Comparison of ENCODE assay signal across 1 cellular context in genomic region chr6:44043479-44044153, GRCh38.
TF ChIP-seq lines count a peak whose summit lies in the region.

No MANE protein-coding gene starts in this region.

TF ChIP-seq in K562, 482 proteins besides CTCF, POLR2A, EP300 and RAD21 (continued from another document and continues in another):
- TF ChIP-seq ARID3B (CRISPR knock-in tag; IDR thresholded peaks at IDR 0.05; ENCODE audit: borderline replicate concordance) (peak; percentile 57; the same call in 1 of the 2 replicates), ZNF217 (CRISPR knock-in tag; IDR thresholded peaks at IDR 0.05) (no peak), RBM39 (optimal IDR thresholded peaks at IDR 0.05; ENCODE audit: low read depth, low read length) (no peak), JUNB (CRISPR knock-in tag; conservative IDR thresholded peaks at IDR 0.05) (no peak), KAT2B (IDR thresholded peaks at IDR 0.05; ENCODE audit: low read depth, low read length) (no peak), PRMT5 (CRISPR knock-in tag; IDR thresholded peaks at IDR 0.05) (no peak), ARID2 (IDR thresholded peaks at IDR 0.05) (no peak), PTTG1 (tag; IDR thresholded peaks at IDR 0.05; ENCODE audit: low read depth) (no peak), ZNF592 (IDR thresholded peaks at IDR 0.05) (peak; percentile 95), ZBTB17 (CRISPR knock-in tag; IDR thresholded peaks at IDR 0.05) (no peak), ZFP36 (IDR thresholded peaks at IDR 0.05; ENCODE audit: low read depth, low read length, partially characterized antibody) (peak; percentile 28), XRCC3 (IDR thresholded peaks at IDR 0.05) (no peak), XRCC5 (IDR thresholded peaks at IDR 0.05; ENCODE audit: low read depth, low read length) (no peak), RBBP5 (IDR thresholded peaks at IDR 0.05; ENCODE audit: borderline replicate concordance, insufficient read depth, low read length, poor library complexity, severe bottlenecking) (no peak), SRSF9 (IDR thresholded peaks at IDR 0.05; ENCODE audit: borderline replicate concordance, low read depth, low read length) (no peak), RCOR1 (IDR thresholded peaks at IDR 0.05; ENCODE audit: borderline replicate concordance in 1 of 2, low read depth in 2 of 2, low read length in 2 of 2) (peak in 1 of 2 experiments; percentile 87; a peak in 2 of 4 replicates), POLR2AphosphoS2 (IDR thresholded peaks at IDR 0.05; ENCODE audit: low read length) (no peak), MTF1 (CRISPR knock-in tag; IDR thresholded peaks at IDR 0.05; ENCODE audit: borderline replicate concordance) (no peak), MTA3 (IDR thresholded peaks at IDR 0.05; ENCODE audit: borderline replicate concordance) (peak; percentile 70; the same call in 1 of the 2 replicates), TGIF2 (CRISPR knock-in tag; IDR thresholded peaks at IDR 0.05) (no peak), RBM14 (IDR thresholded peaks at IDR 0.05; ENCODE audit: borderline replicate concordance, insufficient read depth, low read depth, low read length) (no peak), SMARCA4 (IDR thresholded peaks at IDR 0.05) (no peak), ZBTB33 (CRISPR knock-in tag; IDR thresholded peaks at IDR 0.05) (no peak), SRSF3 (IDR thresholded peaks at IDR 0.05; ENCODE audit: insufficient read depth, low read length) (no peak), ZKSCAN8 (CRISPR knock-in tag; IDR thresholded peaks at IDR 0.05) (peak; percentile 78; the same call in 1 of the 2 replicates), JUND (IDR thresholded peaks at IDR 0.05; ENCODE audit: borderline replicate concordance, low read depth, low read length) (peak; percentile 87), JUND (tag; IDR thresholded peaks at IDR 0.05; ENCODE audit: borderline replicate concordance, low read depth, low read length) (peak; percentile 85; the same call in 2 of the 3 replicates), NR3C1 (CRISPR knock-in tag; IDR thresholded peaks at IDR 0.05) (no peak), POLR3A (IDR thresholded peaks at IDR 0.05; ENCODE audit: borderline replicate concordance, extremely low read depth, insufficient read depth, insufficient read length) (no peak), HNRNPLL (IDR thresholded peaks at IDR 0.05; ENCODE audit: low read depth, low read length, poor library complexity, severe bottlenecking) (no peak), ZNF518B (CRISPR knock-in tag; IDR thresholded peaks at IDR 0.05) (no peak), NEUROD1 (IDR thresholded peaks at IDR 0.05; ENCODE audit: borderline replicate concordance, low read depth, low read length, partially characterized antibody) (peak; percentile 75), AFF1 (IDR thresholded peaks at IDR 0.05; ENCODE audit: low read depth in 1 of 2, partially characterized antibody in 2 of 2) (peak in 1 of 2 experiments; percentile 41)
- TF ChIP-seq, protein P1, sequence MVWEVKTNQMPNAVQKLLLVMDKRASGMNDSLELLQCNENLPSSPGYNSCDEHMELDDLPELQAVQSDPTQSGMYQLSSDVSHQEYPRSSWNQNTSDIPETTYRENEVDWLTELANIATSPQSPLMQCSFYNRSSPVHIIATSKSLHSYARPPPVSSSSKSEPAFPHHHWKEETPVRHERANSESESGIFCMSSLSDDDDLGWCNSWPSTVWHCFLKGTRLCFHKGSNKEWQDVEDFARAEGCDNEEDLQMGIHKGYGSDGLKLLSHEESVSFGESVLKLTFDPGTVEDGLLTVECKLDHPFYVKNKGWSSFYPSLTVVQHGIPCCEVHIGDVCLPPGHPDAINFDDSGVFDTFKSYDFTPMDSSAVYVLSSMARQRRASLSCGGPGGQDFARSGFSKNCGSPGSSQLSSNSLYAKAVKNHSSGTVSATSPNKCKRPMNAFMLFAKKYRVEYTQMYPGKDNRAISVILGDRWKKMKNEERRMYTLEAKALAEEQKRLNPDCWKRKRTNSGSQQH (CRISPR knock-in tag; IDR thresholded peaks at IDR 0.05), result no peak
- TF ChIP-seq, protein P2, sequence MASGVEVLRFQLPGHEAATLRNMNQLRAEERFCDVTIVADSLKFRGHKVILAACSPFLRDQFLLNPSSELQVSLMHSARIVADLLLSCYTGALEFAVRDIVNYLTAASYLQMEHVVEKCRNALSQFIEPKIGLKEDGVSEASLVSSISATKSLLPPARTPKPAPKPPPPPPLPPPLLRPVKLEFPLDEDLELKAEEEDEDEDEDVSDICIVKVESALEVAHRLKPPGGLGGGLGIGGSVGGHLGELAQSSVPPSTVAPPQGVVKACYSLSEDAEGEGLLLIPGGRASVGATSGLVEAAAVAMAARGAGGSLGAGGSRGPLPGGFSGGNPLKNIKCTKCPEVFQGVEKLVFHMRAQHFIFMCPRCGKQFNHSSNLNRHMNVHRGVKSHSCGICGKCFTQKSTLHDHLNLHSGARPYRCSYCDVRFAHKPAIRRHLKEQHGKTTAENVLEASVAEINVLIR (CRISPR knock-in tag; IDR thresholded peaks at IDR 0.05), result no peak
- TF ChIP-seq, protein P3, sequence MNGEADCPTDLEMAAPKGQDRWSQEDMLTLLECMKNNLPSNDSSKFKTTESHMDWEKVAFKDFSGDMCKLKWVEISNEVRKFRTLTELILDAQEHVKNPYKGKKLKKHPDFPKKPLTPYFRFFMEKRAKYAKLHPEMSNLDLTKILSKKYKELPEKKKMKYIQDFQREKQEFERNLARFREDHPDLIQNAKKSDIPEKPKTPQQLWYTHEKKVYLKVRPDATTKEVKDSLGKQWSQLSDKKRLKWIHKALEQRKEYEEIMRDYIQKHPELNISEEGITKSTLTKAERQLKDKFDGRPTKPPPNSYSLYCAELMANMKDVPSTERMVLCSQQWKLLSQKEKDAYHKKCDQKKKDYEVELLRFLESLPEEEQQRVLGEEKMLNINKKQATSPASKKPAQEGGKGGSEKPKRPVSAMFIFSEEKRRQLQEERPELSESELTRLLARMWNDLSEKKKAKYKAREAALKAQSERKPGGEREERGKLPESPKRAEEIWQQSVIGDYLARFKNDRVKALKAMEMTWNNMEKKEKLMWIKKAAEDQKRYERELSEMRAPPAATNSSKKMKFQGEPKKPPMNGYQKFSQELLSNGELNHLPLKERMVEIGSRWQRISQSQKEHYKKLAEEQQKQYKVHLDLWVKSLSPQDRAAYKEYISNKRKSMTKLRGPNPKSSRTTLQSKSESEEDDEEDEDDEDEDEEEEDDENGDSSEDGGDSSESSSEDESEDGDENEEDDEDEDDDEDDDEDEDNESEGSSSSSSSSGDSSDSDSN (IDR thresholded peaks at IDR 0.05; ENCODE audit: borderline replicate concordance in 1 of 2, low read depth in 2 of 2, low read length in 2 of 2), result no peak
- TF ChIP-seq, protein P4, sequence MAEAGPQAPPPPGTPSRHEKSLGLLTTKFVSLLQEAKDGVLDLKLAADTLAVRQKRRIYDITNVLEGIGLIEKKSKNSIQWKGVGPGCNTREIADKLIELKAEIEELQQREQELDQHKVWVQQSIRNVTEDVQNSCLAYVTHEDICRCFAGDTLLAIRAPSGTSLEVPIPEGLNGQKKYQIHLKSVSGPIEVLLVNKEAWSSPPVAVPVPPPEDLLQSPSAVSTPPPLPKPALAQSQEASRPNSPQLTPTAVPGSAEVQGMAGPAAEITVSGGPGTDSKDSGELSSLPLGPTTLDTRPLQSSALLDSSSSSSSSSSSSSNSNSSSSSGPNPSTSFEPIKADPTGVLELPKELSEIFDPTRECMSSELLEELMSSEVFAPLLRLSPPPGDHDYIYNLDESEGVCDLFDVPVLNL (CRISPR knock-in tag; IDR thresholded peaks at IDR 0.05; ENCODE audit: low read depth), result no peak
